In the genomic region with DNA sequence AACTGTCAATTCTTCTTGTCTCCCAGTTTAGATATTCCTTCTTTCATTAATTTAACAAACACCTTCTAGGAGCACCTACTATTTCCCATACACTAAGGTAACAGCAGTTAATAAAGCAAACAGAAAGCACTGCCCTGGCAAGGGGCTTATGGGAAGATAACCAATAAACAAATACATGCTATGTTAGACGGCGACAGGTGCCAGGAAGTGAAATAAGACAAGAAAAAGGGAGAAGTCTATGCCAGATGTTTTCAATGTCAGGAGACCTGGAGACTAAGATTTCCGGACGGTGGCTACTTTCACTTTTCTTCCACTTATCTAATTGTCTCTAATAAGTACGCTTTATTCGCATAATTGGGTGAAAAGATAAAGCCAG, we compare ENCODE assay signal across 8 cellular contexts. TPM values are rescaled to one million over a fixed set of nuclear protein-coding genes. Genes with fewer than 3 reads are reported as not detected.
DNase-seq lines count a peak whose midpoint lies in the region; ATAC-seq and TF ChIP-seq lines count a peak whose summit lies in the region.

No MANE protein-coding gene starts in this region.

- H3K4me1 Mint-ChIP-seq in mesothelial cell of epicardium: peaks cover 25% of the 10 kb centered on the region

- no peaks in the 10 kb centered on the region for H4K20me1 ChIP-seq in OCI-LY1 (ENCODE audit: insufficient read depth, low read length)

- H3K27ac ChIP-seq in heart right ventricle (peak overlapping the region; percentile 41 to 96 (median 92)), OCI-LY1 (ENCODE audit: low read depth, low read length, poor library complexity, severe bottlenecking) (peak overlapping the region; percentile 29), colonic mucosa (peak overlapping the region; percentile 77)

- no peaks in the 10 kb centered on the region for H3F3A ChIP-seq in OCI-LY1 (ENCODE audit: insufficient read depth, low read length)

- peak overlapping the region; percentile 57; the same call in 1 of the 2 replicates for H2AFZ ChIP-seq in OCI-LY1 (ENCODE audit: low read length)

- TF ChIP-seq CTCF in heart right ventricle (IDR thresholded peaks at IDR 0.05) (no peak), OCI-LY1 (IDR thresholded peaks at IDR 0.05; ENCODE audit: low read length) (no peak), colonic mucosa (IDR thresholded peaks at IDR 0.05) (no peak), mesothelial cell of epicardium (IDR thresholded peaks at IDR 0.05; ENCODE audit: unreplicated experiment) (no peak)

- H3K27me3 ChIP-seq in heart right ventricle (no peaks in the 10 kb centered on the region), OCI-LY1 (ENCODE audit: insufficient read depth, low read length) (no peaks in the 10 kb centered on the region), colonic mucosa (no peaks in the 10 kb centered on the region)

- peaks cover 20% of the 10 kb centered on the region for H3K79me2 ChIP-seq in OCI-LY1 (ENCODE audit: insufficient read depth, low read length)

- H3K4me3 Mint-ChIP-seq in mesothelial cell of epicardium: peak overlapping the region; percentile 90

- intact Hi-C loops in heart right ventricle (cut with DNase I): loop anchor here in 6 of 10 donors (2.0 to 10.0 kb wide), 5 partner anchors 175 to 255 kb away; partner anchors contain the start of genes KIAA1143 (in 1 of the 6), KIF15 (in 1 of the 6) and TCAIM (in 1 of the 6)
- intact Hi-C loops in Right ventricle myocardium inferior (cut with DNase I): loop anchor here (5.0 kb wide), 1 partner anchor 188 kb away; no protein-coding TSS in a partner anchor
- intact Hi-C loops in colonic mucosa (cut with DNase I): loop anchor here (10.0 kb wide), 1 partner anchor 175 kb away; the partner anchor contains the start of gene TCAIM

- H3K9ac ChIP-seq in OCI-LY1 (ENCODE audit: low read length): peak overlapping the region; percentile 89
- peak overlapping the region; percentile 75 to 78 for H3K9ac ChIP-seq in colonic mucosa (ENCODE audit: low read depth in 2 of 2, low read length in 2 of 2)

- ATAC-seq in heart right ventricle (no peak), Right ventricle myocardium inferior (no peak), HG02870 (IDR thresholded peaks at IDR 0.05; ENCODE audit: unreplicated experiment) (peak; percentile 46)

- 0% methylated on average over 6 of the region's 6 CpGs for WGBS in heart right ventricle, 2 donors

- peaks cover 17% of the 10 kb centered on the region for H3K9me3 Mint-ChIP-seq in mesothelial cell of epicardium

- DNase-seq in heart right ventricle: no peak
- DNase-seq in Right ventricle myocardium inferior (ENCODE audit: missing footprints): no peak
- DNase-seq in colonic mucosa: peak; percentile 27
- DNase-seq in mesothelial cell of epicardium (ENCODE audit: low spot score in 2 of 2, unreplicated experiment in 2 of 2): no peak
- no peak for DNase-seq in T-helper 9 cell
- DNase-seq in KG1 (lab: John Stamatoyannopoulos, UW): no peak

- peaks cover 0 to 20% (median 0%) of the 10 kb centered on the region in 9 donors for H3K36me3 ChIP-seq in heart right ventricle
- peaks cover 14% of the 10 kb centered on the region for H3K36me3 ChIP-seq in OCI-LY1 (ENCODE audit: insufficient read depth, low read length)
- no peaks in the 10 kb centered on the region for H3K36me3 ChIP-seq in colonic mucosa

- H3K27ac Mint-ChIP-seq in mesothelial cell of epicardium: peak overlapping the region; percentile 98

- H3K4me3 ChIP-seq in heart right ventricle (peak overlapping the region; percentile 73 to 98 (median 87)), OCI-LY1 (ENCODE audit: low read depth, low read length, poor library complexity, severe bottlenecking) (peak overlapping the region; percentile 94), colonic mucosa (peak overlapping the region; percentile 92)

- peak overlapping the region; percentile 82 for H3K4me2 ChIP-seq in OCI-LY1 (ENCODE audit: low read length)

- no peaks in the 10 kb centered on the region for H3K27me3 Mint-ChIP-seq in mesothelial cell of epicardium (ENCODE audit: low read depth)

- peaks cover 20% of the 10 kb centered on the region for H3K36me3 Mint-ChIP-seq in mesothelial cell of epicardium

- H3K4me1 ChIP-seq in heart right ventricle (peaks cover 4 to 23% (median 18%) of the 10 kb centered on the region in 9 donors), OCI-LY1 (ENCODE audit: insufficient read depth, low read length, severe bottlenecking) (peaks cover 10% of the 10 kb centered on the region), colonic mucosa (no peaks in the 10 kb centered on the region)

- no peaks in the 10 kb centered on the region for H3K9me2 ChIP-seq in OCI-LY1 (ENCODE audit: low read depth, low read length)

- H3K9me3 ChIP-seq in heart right ventricle (peaks cover 0 to 18% (median 0%) of the 10 kb centered on the region in 11 donors), OCI-LY1 (ENCODE audit: low read length) (peaks cover 6% of the 10 kb centered on the region; the same call in 1 of the 2 replicates), colonic mucosa (no peaks in the 10 kb centered on the region)

RNA-seq across cellular contexts. Expression of gene ZNF445, which starts 32.5 kb away (rescaled TPM):
- 10 to 100 TPM; 11.3 to 18.6 (median 15.7) TPM for total RNA-seq in heart right ventricle
- polyA plus RNA-seq in heart right ventricle: 1 to 10 TPM; 1.6 to 5.6 TPM
- total RNA-seq in Right ventricle myocardium inferior: 12.7 TPM
- 10 to 100 TPM; 11.5 to 14.6 TPM for total RNA-seq in colonic mucosa
- total RNA-seq in mesothelial cell of epicardium: 51.7 to 54.1 TPM (median 52.6 TPM) in 3 replicates

RNA-seq across cellular contexts. Expression of gene ZKSCAN7, which starts 45.0 kb away (rescaled TPM):
- total RNA-seq in heart right ventricle: 1 to 10 TPM; 1.6 to 3.9 (median 2.4) TPM
- 1 to 10 TPM; 1.2 to 2.6 TPM for polyA plus RNA-seq in heart right ventricle
- total RNA-seq in Right ventricle myocardium inferior: 2.1 TPM
- total RNA-seq in colonic mucosa: 1 to 10 TPM; 1.2 to 2.8 TPM
- total RNA-seq in mesothelial cell of epicardium: 18.9 to 20.5 TPM (median 19.6 TPM) in 3 replicates

Comparison
In these comparisons a context has a peak if more than half of its experiments do, and no peak if none do; other contexts are left out.
1. H3K27ac ChIP-seq: peak in every context shown above with its lines; median percentile 92 in heart right ventricle; 77 in colonic mucosa; 29 in OCI-LY1.